27 cellular contexts compared by ENCODE assay signal in genomic region chr4:2888826-2889225, GRCh38. TPM values are rescaled to one million over a fixed set of nuclear protein-coding genes. Genes with fewer than 3 reads are reported as not detected.
DNase-seq lines count a peak whose midpoint lies in the region; ATAC-seq and TF ChIP-seq lines count a peak whose summit lies in the region.
"Had no signal": no experiment of that assay in that cellular context is flagged by ENCODE, and none has a peak within 500 bp of the region (broad histone marks: within the 10 kb centered on the region; RNA-seq: fewer than 3 reads in every experiment).

No MANE protein-coding gene starts in this region.

- H3K9me3 ChIP-seq in adipocyte (ENCODE audit: control insufficient read depth, low read length) (no peaks in the 10 kb centered on the region), ovary (no peaks in the 10 kb centered on the region)
- no peaks in the 10 kb centered on the region for H3K9me3 ChIP-seq in naive thymus-derived CD4-positive, alpha-beta T cell (ENCODE audit: control insufficient read depth in 2 of 3, low read length in 3 of 3)
- H3K9me3 ChIP-seq: breast epithelium, SJSA1, thyroid gland, vagina had no signal

- 89 to 97% (median 93%) methylated on average over 2 of the region's 2 CpGs for WGBS in ovary, 3 donors

- peak overlapping the region in 6 of 7 donors; percentile 22 to 84 (median 74) for H3K27ac Mint-ChIP-seq in CD14-positive monocyte
- peak overlapping the region in 5 of 9 donors; percentile 47 to 75 (median 66) for H3K27ac Mint-ChIP-seq in naive thymus-derived CD4-positive, alpha-beta T cell

- CTCF ChIA-PET in naive thymus-derived CD4-positive, alpha-beta T cell (lab: Charles Lee): no interaction called here

- in situ Hi-C loops in GM13976 (cut with MboI; ENCODE audit: low sequenced_read_pairs, unreplicated experiment) (no loop called here), G401 (cut with HindIII; ENCODE audit: low sequenced_read_pairs) (no loop called here)

- H3K27me3 Mint-ChIP-seq in CD14-positive monocyte (ENCODE audit: low read depth in 3 of 3): peaks cover 0 to 1% (median 0%) of the 10 kb centered on the region in 3 donors
- H3K27me3 Mint-ChIP-seq in naive thymus-derived CD4-positive, alpha-beta T cell: no peaks in the 10 kb centered on the region

- no peak overlapping the region for H3K4me3 Mint-ChIP-seq in CD14-positive monocyte
- no peak overlapping the region for H3K4me3 Mint-ChIP-seq in naive thymus-derived CD4-positive, alpha-beta T cell

- H3K27ac ChIP-seq in naive thymus-derived CD4-positive, alpha-beta T cell (ENCODE audit: low read depth, low read length): no peak overlapping the region
- H3K27ac ChIP-seq in ovary: no peak overlapping the region
- H3K27ac ChIP-seq: breast epithelium, epithelial cell of prostate, SJSA1, thyroid gland, vagina had no signal

- no peak overlapping the region for H3K4me3 ChIP-seq in adipocyte (ENCODE audit: low read length)
- H3K4me3 ChIP-seq in naive thymus-derived CD4-positive, alpha-beta T cell (ENCODE audit: low read length): no peak overlapping the region
- H3K4me3 ChIP-seq in ovary: no peak overlapping the region
- H3K4me3 ChIP-seq in H7 (ENCODE audit: insufficient read depth, low read depth, low read length): no peak overlapping the region
- H3K4me3 ChIP-seq: breast epithelium, SJSA1, thyroid gland, vagina had no signal

- H3K36me3 ChIP-seq in adipocyte (ENCODE audit: control insufficient read depth, insufficient read depth, low read length, severe bottlenecking) (peaks cover 31% of the 10 kb centered on the region), ovary (no peaks in the 10 kb centered on the region), H7 (replicated peaks; ENCODE audit: control insufficient read depth, insufficient read depth, low read length) (peaks cover 22% of the 10 kb centered on the region)
- H3K36me3 ChIP-seq in naive thymus-derived CD4-positive, alpha-beta T cell (ENCODE audit: control insufficient read depth in 2 of 3, insufficient read depth in 3 of 3, low read length in 3 of 3): peaks cover 12 to 45% (median 26%) of the 10 kb centered on the region in 3 experiments
- H3K36me3 ChIP-seq: breast epithelium had no signal

- H3K27me3 ChIP-seq in adipocyte (replicated peaks; ENCODE audit: control insufficient read depth, insufficient read depth, low read length) (no peaks in the 10 kb centered on the region), ovary (no peaks in the 10 kb centered on the region), H7 (ENCODE audit: control insufficient read depth, insufficient read depth, low read length) (no peaks in the 10 kb centered on the region)
- H3K27me3 ChIP-seq in naive thymus-derived CD4-positive, alpha-beta T cell (ENCODE audit: control insufficient read depth in 2 of 2, insufficient read depth in 2 of 2, low read length in 2 of 2): no peaks in the 10 kb centered on the region
- H3K27me3 ChIP-seq: breast epithelium, SJSA1, thyroid gland, vagina had no signal

- TF ChIP-seq CTCF in CD14-positive monocyte (IDR thresholded peaks at IDR 0.05) (no peak), ovary (IDR thresholded peaks at IDR 0.05) (no peak), GM13976 (IDR thresholded peaks at IDR 0.05; ENCODE audit: borderline replicate concordance, control extremely low read depth, extremely low read depth, insufficient read depth, missing control alignments) (no peak)

- H3K9me3 Mint-ChIP-seq in CD14-positive monocyte: no peaks in the 10 kb centered on the region
- H3K9me3 Mint-ChIP-seq in naive thymus-derived CD4-positive, alpha-beta T cell: no peaks in the 10 kb centered on the region

- peaks cover 35% of the 10 kb centered on the region for H3K4me1 ChIP-seq in adipocyte (ENCODE audit: control insufficient read depth, insufficient read depth, low read length)
- H3K4me1 ChIP-seq in naive thymus-derived CD4-positive, alpha-beta T cell (ENCODE audit: control insufficient read depth in 2 of 2, insufficient read depth in 2 of 2, low read length in 2 of 2): no peaks in the 10 kb centered on the region
- H3K4me1 ChIP-seq in ovary (ENCODE audit: insufficient read depth): peaks cover 2% of the 10 kb centered on the region
- H3K4me1 ChIP-seq: breast epithelium, SJSA1, thyroid gland had no signal

- intact Hi-C loops in CD14-positive monocyte (cut with micrococcal nuclease) (no loop called here), ovary (cut with DNase I) (no loop called here)
- intact Hi-C loops in naive thymus-derived CD4-positive, alpha-beta T cell (cut with micrococcal nuclease): loop anchor here in 1 of 2 donors (5.0 kb wide), 1 partner anchor 37 kb away; no protein-coding TSS in a partner anchor

- no peak for TF ChIP-seq EP300 in ovary (IDR thresholded peaks at IDR 0.05)

- no peak overlapping the region for H3K9ac ChIP-seq in adipocyte (ENCODE audit: low read length)

- POLR2A ChIA-PET in naive thymus-derived CD4-positive, alpha-beta T cell (lab: Charles Lee): no interaction called here

- peaks cover 50 to 63% of the 10 kb centered on the region in 2 donors for H3K36me3 Mint-ChIP-seq in CD14-positive monocyte
- H3K36me3 Mint-ChIP-seq in naive thymus-derived CD4-positive, alpha-beta T cell: peaks cover 5 to 35% (median 20%) of the 10 kb centered on the region in 5 donors

- no peak for DNase-seq in CD14-positive monocyte (ENCODE audit: low spot score)
- peak; percentile 11 for DNase-seq in EH (ENCODE audit: low read depth)
- peak; percentile 37 for DNase-seq in adipocyte (ENCODE audit: low read depth)
- DNase-seq in naive thymus-derived CD4-positive, alpha-beta T cell: no peak
- DNase-seq in ovary: no peak
- DNase-seq in GM13976 (ENCODE audit: low spot score): no peak
- no peak for DNase-seq in G401 (ENCODE audit: low spot score)
- DNase-seq in H7: no peak
- DNase-seq: activated CD4-positive, alpha-beta T cell treated with anti-CD3 and anti-CD28 coated beads for 1 hour; activated CD8-positive, alpha-beta memory T cell treated with anti-CD3 and anti-CD28 coated beads for 24 hours; activated gamma-delta T cell; amniotic stem cell; effector CD4-positive, alpha-beta T cell; EL; Kasumi-1; left colon; mammary epithelial cell; NCI-H1048; NCI-H1694 treated with DMSO at 0.1 percent for 48 hours; NCI-H526 treated with DMSO at 0.1 percent for 48 hours; RPMI8226; stimulated activated naive CD4-positive, alpha-beta T cell treated with Interleukin-2 at 50 U/mL for 16 hours; thyroid gland had no signal

- ATAC-seq in naive thymus-derived CD4-positive, alpha-beta T cell: no peak
- ATAC-seq: left colon had no signal

- H3K4me1 Mint-ChIP-seq in CD14-positive monocyte: peaks cover 13% of the 10 kb centered on the region
- H3K4me1 Mint-ChIP-seq in naive thymus-derived CD4-positive, alpha-beta T cell: peaks cover 8 to 28% (median 21%) of the 10 kb centered on the region in 7 donors

- no peak for TF ChIP-seq POLR2A in ovary (IDR thresholded peaks at IDR 0.05)

RNA-seq across cellular contexts. Expression of gene ADD1, which starts 45.2 kb away (rescaled TPM):
- 100 to 1,000 TPM in 1 of 2 donors, 10 to 100 TPM in 1; 76.1 to 103 TPM for polyA plus RNA-seq in CD14-positive monocyte
- total RNA-seq in naive thymus-derived CD4-positive, alpha-beta T cell: 100 to 1,000 TPM; 211 to 300 (median 282) TPM
- polyA plus RNA-seq in naive thymus-derived CD4-positive, alpha-beta T cell: 100 to 1,000 TPM; 152 to 164 TPM
- 100 to 1,000 TPM; 166 to 447 (median 389) TPM for total RNA-seq in ovary
- 100 to 1,000 TPM; 203 to 365 TPM for polyA plus RNA-seq in ovary
- 82.3 and 121 TPM in 2 replicates for total RNA-seq in G401 (2014; rRNA removed; shearing (Covaris generic))
- total RNA-seq in H7 (2014; rRNA removed; shearing (Covaris generic)): 201 and 224 TPM in 2 replicates

Comparison
In these comparisons a context has a peak if more than half of its experiments do, and no peak if none do; other contexts are left out.
1. DNase-seq: peak in EH (single experiment) and adipocyte (single experiment); none in CD14-positive monocyte (single experiment), naive thymus-derived CD4-positive, alpha-beta T cell (0 of 9), ovary (0 of 5), GM13976 (single experiment), G401 (single experiment) and H7 (single experiment).